In genomic region chr14:19311023-19311422, GRCh38 we compare ENCODE assay signal across 6 cellular contexts.
DNase-seq lines count a peak whose midpoint lies in the region; ATAC-seq, FAIRE-seq and TF ChIP-seq lines count a peak whose summit lies in the region.
"Not testable (repeated sequence)": the region's sequence is repeated elsewhere in the genome, so short reads cannot be mapped to it uniquely, and the experiment has no call there.

No MANE protein-coding gene starts in this region.

- CTCF ChIA-PET in A549 (lab: Yijun Ruan, JAX); OCI-LY7 (lab: Charles Lee; ENCODE audit: unreplicated experiment); SK-N-SH (lab: Yijun Ruan, JAX): not testable (repeated sequence)

- H3K27me3 ChIP-seq in SK-N-SH (ENCODE audit: insufficient read depth); liver (ENCODE audit: control insufficient read depth in 4 of 4, insufficient read depth in 4 of 4, low read length in 3 of 4): not testable (repeated sequence)

- H3K9me2 ChIP-seq in OCI-LY7 (ENCODE audit: insufficient read depth, low read length); SK-N-SH: not testable (repeated sequence)

- intact Hi-C loops in OCI-LY7 (cut with micrococcal nuclease; ENCODE audit: unreplicated experiment); kidney (cut with DNase I): not testable (repeated sequence)

- H2AFZ ChIP-seq in OCI-LY7 (ENCODE audit: low read length); SK-N-SH (ENCODE audit: low read depth): not testable (repeated sequence)

- TF ChIP-seq CTCF in A549 (IDR thresholded peaks at IDR 0.05): not testable (repeated sequence)
- TF ChIP-seq CTCF in OCI-LY7 (conservative IDR thresholded peaks at IDR 0.05; ENCODE audit: low read length) (peak; percentile 51), SK-N-SH (IDR thresholded peaks at IDR 0.05) (peak; percentile 54), kidney (IDR thresholded peaks at IDR 0.05; ENCODE audit: borderline replicate concordance, extremely low read depth, insufficient read depth) (peak; percentile 11), liver (IDR thresholded peaks at IDR 0.05; ENCODE audit: low read depth, low read length, missing input control) (peak; percentile 12)

- not testable (repeated sequence) for H4K20me1 ChIP-seq in OCI-LY7 (ENCODE audit: insufficient read depth, low read length)
- peaks cover 13% of the 10 kb centered on the region for H4K20me1 ChIP-seq in SK-N-SH (ENCODE audit: insufficient read depth)

- not testable (repeated sequence) for H3K9me3 ChIP-seq in A549; OCI-LY7 (ENCODE audit: low read length); SK-N-SH; kidney (ENCODE audit: control insufficient read depth in 1 of 2, low read length in 2 of 2); liver (ENCODE audit: control insufficient read depth in 4 of 4, low read length in 3 of 4)

- not testable (repeated sequence) for DNase-seq in A549 (ENCODE audit: low read depth in 1 of 2, low spot score in 1 of 2); OCI-LY7 (ENCODE audit: low spot score); SK-N-SH; kidney

- not testable (repeated sequence) for H3K4me3 ChIP-seq in A549; OCI-LY7 (ENCODE audit: low read depth, low read length, poor library complexity, severe bottlenecking); SK-N-SH (ENCODE audit: low read depth in 2 of 2, low read length in 1 of 2); kidney (ENCODE audit: low read length in 2 of 2); liver (ENCODE audit: low read depth in 1 of 3, low read length in 3 of 3)

- TF ChIP-seq POLR2A in A549 (IDR thresholded peaks at IDR 0.05; ENCODE audit: low read length): not testable (repeated sequence)

- H3K4me1 ChIP-seq in A549; OCI-LY7 (ENCODE audit: insufficient read depth, low read length, poor library complexity, severe bottlenecking); SK-N-SH (ENCODE audit: control insufficient read depth in 1 of 2, insufficient read depth in 2 of 2, low read depth in 1 of 2, low read length in 1 of 2); kidney (ENCODE audit: control insufficient read depth in 1 of 2, insufficient read depth in 1 of 2, low read depth in 1 of 2, low read length in 2 of 2); liver (ENCODE audit: control insufficient read depth in 4 of 4, insufficient read depth in 4 of 4, low read length in 3 of 4): not testable (repeated sequence)

- not testable (repeated sequence) for TF ChIP-seq EP300 in A549 (IDR thresholded peaks at IDR 0.05); SK-N-SH (IDR thresholded peaks at IDR 0.05; ENCODE audit: borderline replicate concordance in 1 of 2, low read depth in 1 of 2, low read length in 1 of 2)

- H3K79me2 ChIP-seq in OCI-LY7 (ENCODE audit: insufficient read depth, low read depth, low read length); SK-N-SH (ENCODE audit: insufficient read depth): not testable (repeated sequence)

- POLR2A ChIA-PET in A549 (lab: Yijun Ruan, JAX); OCI-LY7 (lab: Charles Lee); SK-N-SH (lab: Yijun Ruan, JAX): not testable (repeated sequence)

- TF ChIP-seq RAD21 in A549 (conservative IDR thresholded peaks at IDR 0.05 in 1 of 2, IDR thresholded peaks at IDR 0.05 in 1 of 2): not testable (repeated sequence)
- peak; percentile 16; the same call in 1 of the 2 replicates for TF ChIP-seq RAD21 in SK-N-SH (IDR thresholded peaks at IDR 0.05; ENCODE audit: low read length)
- peak in 1 of 2 donors; percentile 14 for TF ChIP-seq RAD21 in liver (IDR thresholded peaks at IDR 0.05)

- FAIRE-seq in A549 (lab: Jason Lieb, UNC); kidney (lab: Jason Lieb, UNC): not testable (repeated sequence)

- H3F3A ChIP-seq in SK-N-SH (replicated peaks; ENCODE audit: insufficient read depth): not testable (repeated sequence)

- ATAC-seq in A549: peak; percentile 66 to 87; a peak in 4 of 6 replicates
- peak; percentile 60 for ATAC-seq in GM19351 (IDR thresholded peaks at IDR 0.05; ENCODE audit: unreplicated experiment)

- not testable (repeated sequence) for BruUV-seq in OCI-LY7 (replicated peaks; lab: Mats Ljungman, UMichigan)

- H3K27ac ChIP-seq in A549; OCI-LY7 (ENCODE audit: low read depth, low read length, poor library complexity, severe bottlenecking); SK-N-SH (ENCODE audit: low read depth in 2 of 2, low read length in 1 of 2); kidney (ENCODE audit: low read depth in 2 of 2, low read length in 2 of 2); liver (ENCODE audit: low read depth in 1 of 2, low read length in 2 of 2): not testable (repeated sequence)

- not testable (repeated sequence) for H3K9ac ChIP-seq in SK-N-SH; kidney (ENCODE audit: low read length in 2 of 2); liver (ENCODE audit: low read depth in 1 of 2, low read length in 2 of 2)

- 32% methylated on average over 1 of the region's 1 CpG for WGBS in A549 (ENCODE audit: missing lambda C conversion rate)
- WGBS in SK-N-SH (ENCODE audit: low lambda C conversion rate): 84% methylated on average over 1 of the region's 1 CpG
- 28% methylated on average over 1 of the region's 1 CpG for WGBS in liver

- H3K36me3 ChIP-seq in OCI-LY7 (ENCODE audit: insufficient read depth, low read length); SK-N-SH (replicated peaks in 1 of 2; ENCODE audit: control insufficient read depth in 1 of 2, insufficient read depth in 2 of 2, low read length in 1 of 2); kidney (ENCODE audit: control insufficient read depth in 1 of 2, insufficient read depth in 2 of 2, low read length in 2 of 2); liver (ENCODE audit: control insufficient read depth in 4 of 4, insufficient read depth in 3 of 4, low read depth in 1 of 4, low read length in 3 of 4): not testable (repeated sequence)

- not testable (repeated sequence) for H3K4me2 ChIP-seq in A549; OCI-LY7 (ENCODE audit: low read length); SK-N-SH
